In genomic region chr17:39576187-39576586, GRCh38 we compare ENCODE assay signal across 9 cellular contexts. TPM values are rescaled to one million over a fixed set of nuclear protein-coding genes. Genes with fewer than 3 reads are reported as not detected.
A peak's percentile ranks its signal among the peaks of the same experiment; 100 is the strongest.
DNase-seq lines count a peak whose midpoint lies in the region; ATAC-seq, FAIRE-seq and TF ChIP-seq lines count a peak whose summit lies in the region.
"Had no signal": no experiment of that assay in that cellular context is flagged by ENCODE, and none has a peak within 500 bp of the region (broad histone marks: within the 10 kb centered on the region; RNA-seq: fewer than 3 reads in every experiment).

No MANE protein-coding gene starts in this region.

- H3K79me2 ChIP-seq in GM23338 (replicated peaks; ENCODE audit: insufficient read depth) = no peaks in the 10 kb centered on the region
- H3K79me2 ChIP-seq in SK-N-SH (ENCODE audit: insufficient read depth) = no peaks in the 10 kb centered on the region

- H3K27ac Mint-ChIP-seq in CD14-positive monocyte (no peak overlapping the region), GM23338 (no peak overlapping the region)
- H3K27ac Mint-ChIP-seq: activated B cell treated with CpG ODN at 0.5 μM for 24 hours had no signal

- no peaks in the 10 kb centered on the region for H4K20me1 ChIP-seq in GM23338 (replicated peaks; ENCODE audit: insufficient read depth)
- no peaks in the 10 kb centered on the region for H4K20me1 ChIP-seq in SK-N-SH (ENCODE audit: insufficient read depth)

- no peak overlapping the region for H3K27ac ChIP-seq in GM23338 (ENCODE audit: low read depth)
- H3K27ac ChIP-seq in SK-N-SH (ENCODE audit: low read depth in 2 of 2, low read length in 1 of 2) = no peak overlapping the region

- no peak overlapping the region for H3K9ac ChIP-seq in SK-N-SH

- peaks cover 9% of the 10 kb centered on the region for H3K27me3 ChIP-seq in GM23338 (ENCODE audit: insufficient read depth)
- H3K27me3 ChIP-seq in SK-N-SH (ENCODE audit: insufficient read depth) = no peaks in the 10 kb centered on the region

- no peak for TF ChIP-seq EP300 in SK-N-SH (IDR thresholded peaks at IDR 0.05; ENCODE audit: borderline replicate concordance in 1 of 2, low read depth in 1 of 2, low read length in 1 of 2)

- TF ChIP-seq CTCF in CD14-positive monocyte (IDR thresholded peaks at IDR 0.05) (peak; percentile 54), GM23338 (conservative IDR thresholded peaks at IDR 0.05; ENCODE audit: low read depth in 2 of 2) (peak; percentile 66 to 73), SK-N-SH (IDR thresholded peaks at IDR 0.05) (peak; percentile 67)

- 17% methylated on average over 7 of the region's 7 CpGs for WGBS in SK-N-SH (ENCODE audit: low lambda C conversion rate)

- intact Hi-C loops in CD14-positive monocyte (cut with micrococcal nuclease) = no loop called here

- peak; percentile 56 for TF ChIP-seq RAD21 in SK-N-SH (IDR thresholded peaks at IDR 0.05; ENCODE audit: low read length)

- POLR2A ChIA-PET in SK-N-SH (lab: Yijun Ruan, JAX) = no interaction called here

- H3K9me3 Mint-ChIP-seq in CD14-positive monocyte (peaks cover 0 to 4% (median 3%) of the 10 kb centered on the region in 7 donors), GM23338 (no peaks in the 10 kb centered on the region)

- H3F3A ChIP-seq in GM23338 (replicated peaks; ENCODE audit: low read depth) (peaks cover 15% of the 10 kb centered on the region), SK-N-SH (replicated peaks; ENCODE audit: insufficient read depth) (peaks cover 7% of the 10 kb centered on the region)

- H2AFZ ChIP-seq in GM23338 = no peak overlapping the region
- no peak overlapping the region for H2AFZ ChIP-seq in SK-N-SH (ENCODE audit: low read depth)

- DNase-seq in CD14-positive monocyte (ENCODE audit: low spot score) (no peak), GM23338 (ENCODE audit: low spot score) (peak; percentile 83), SK-N-SH (peak; percentile 87), iPS-NIHi7 (ENCODE audit: extremely low spot score) (peak; percentile 67), DMS53 (lab: John Stamatoyannopoulos, UW) (no peak), H54 (ENCODE audit: insufficient read length, low spot score) (no peak)
- DNase-seq: activated B cell treated with CpG ODN at 0.5 μM for 24 hours had no signal

- H3K4me3 ChIP-seq in GM23338 (no peak overlapping the region), SK-N-SH (ENCODE audit: low read depth in 2 of 2, low read length in 1 of 2) (no peak overlapping the region)

- H3K36me3 Mint-ChIP-seq in CD14-positive monocyte (peaks cover 15 to 17% of the 10 kb centered on the region in 2 donors), GM23338 (ENCODE audit: low read depth) (peaks cover 3% of the 10 kb centered on the region; the same call in 1 of the 3 replicates)

- H3K36me3 ChIP-seq in GM23338 (ENCODE audit: insufficient read depth) (no peaks in the 10 kb centered on the region), SK-N-SH (replicated peaks in 1 of 2; ENCODE audit: control insufficient read depth in 1 of 2, insufficient read depth in 2 of 2, low read length in 1 of 2) (no peaks in the 10 kb centered on the region)

- H3K4me1 ChIP-seq in GM23338 (ENCODE audit: insufficient read depth) (peaks cover 38% of the 10 kb centered on the region), SK-N-SH (ENCODE audit: control insufficient read depth in 1 of 2, insufficient read depth in 2 of 2, low read depth in 1 of 2, low read length in 1 of 2) (peaks cover 0 to 8% of the 10 kb centered on the region in 2 experiments; a peak in 1 of 4 replicates)

- no peak for FAIRE-seq in H54 (lab: Jason Lieb, UNC)

- no peak overlapping the region for H3K4me2 ChIP-seq in GM23338
- no peak overlapping the region for H3K4me2 ChIP-seq in SK-N-SH

- TF ChIP-seq POLR2A in H54 (IDR thresholded peaks at IDR 0.05; ENCODE audit: low read depth, low read length) = no peak

- H3K9me3 ChIP-seq in SK-N-SH = no peaks in the 10 kb centered on the region

- H3K4me3 Mint-ChIP-seq in CD14-positive monocyte (no peak overlapping the region), GM23338 (no peak overlapping the region)
- H3K4me3 Mint-ChIP-seq: activated B cell treated with CpG ODN at 0.5 μM for 24 hours had no signal

- CTCF ChIA-PET in SK-N-SH (lab: Yijun Ruan, JAX) = interaction anchor here (0.6 to 10.3 kb wide), 37 partner anchors 10 to 707 kb away, joined by 3 to 93 read pairs (median 4); partner anchors contain the start of genes CDK12 and PNMT

- ATAC-seq in GM23338 (peak; percentile 29), HG03520 (IDR thresholded peaks at IDR 0.05; ENCODE audit: unreplicated experiment) (no peak), GM19395 (IDR thresholded peaks at IDR 0.05; ENCODE audit: unreplicated experiment) (no peak)

- H3K27me3 Mint-ChIP-seq in CD14-positive monocyte (ENCODE audit: low read depth in 3 of 3) = peaks cover 26 to 40% (median 27%) of the 10 kb centered on the region in 3 donors
- peaks cover 27% of the 10 kb centered on the region for H3K27me3 Mint-ChIP-seq in GM23338 (ENCODE audit: insufficient read depth, low read depth, poor library complexity)

- H3K4me1 Mint-ChIP-seq in CD14-positive monocyte = peaks cover 9% of the 10 kb centered on the region
- peaks cover 43% of the 10 kb centered on the region for H3K4me1 Mint-ChIP-seq in GM23338

- H3K9me2 ChIP-seq in GM23338 (ENCODE audit: insufficient read depth) (no peaks in the 10 kb centered on the region), SK-N-SH (no peaks in the 10 kb centered on the region)

TF ChIP-seq in GM23338, 12 proteins besides CTCF, POLR2A, EP300 and RAD21 (continues in another document):
- no peak for TF ChIP-seq EZH2phosphoT487 (IDR thresholded peaks at IDR 0.05; ENCODE audit: unreplicated experiment)
- no peak for TF ChIP-seq CREB1 (CRISPR knock-in tag; IDR thresholded peaks at IDR 0.05; ENCODE audit: low read depth)
- TF ChIP-seq NANOG (IDR thresholded peaks at IDR 0.05; ENCODE audit: borderline replicate concordance) = no peak

TF ChIP-seq in SK-N-SH, 30 proteins besides CTCF, POLR2A, EP300 and RAD21:
- TF ChIP-seq FOXM1 (IDR thresholded peaks at IDR 0.05; ENCODE audit: low read depth) (no peak), MXI1 (IDR thresholded peaks at IDR 0.05; ENCODE audit: low read depth, low read length) (peak; percentile 79; the same call in 1 of the 2 replicates), SMC3 (IDR thresholded peaks at IDR 0.05; ENCODE audit: low read depth, low read length) (peak; percentile 57), MAX (IDR thresholded peaks at IDR 0.05; ENCODE audit: low read depth) (no peak)

RNA-seq across cellular contexts. Expression of gene NEUROD2, which starts 31.5 kb away (rescaled TPM):
- polyA plus RNA-seq in CD14-positive monocyte = not detected
- total RNA-seq in GM23338 (2014; rRNA removed; shearing (Covaris generic)) = not detected in 2 replicates
- not detected in 2 replicates for polyA plus RNA-seq in GM23338 (2016; fragmentation: Nextera tagmentation; extraction: Ambion mirVana)
- not detected in 2 replicates for polyA plus RNA-seq in SK-N-SH (2012; rRNA removed)
- not detected in 2 replicates for polyA plus RNA-seq in SK-N-SH (2012; cell fraction: cytosol; rRNA removed)
- 0.04 TPM in 1 of 2 replicates, not detected in the other for polyA plus RNA-seq in SK-N-SH (2012; cell fraction: nucleus; rRNA removed)
- total RNA-seq: activated B cell treated with CpG ODN at 0.5 μM for 24 hours had no signal

RNA-seq across cellular contexts. Expression of gene PPP1R1B, which starts 50.6 kb away (rescaled TPM):
- not detected for polyA plus RNA-seq in CD14-positive monocyte
- total RNA-seq in GM23338 (2014; rRNA removed; shearing (Covaris generic)) = 1.5 and 3.4 TPM in 2 replicates
- 3.7 and 5.4 TPM in 2 replicates for polyA plus RNA-seq in GM23338 (2016; fragmentation: Nextera tagmentation; extraction: Ambion mirVana)
- 0.05 and 0.07 TPM in 2 replicates for polyA plus RNA-seq in SK-N-SH (2012; rRNA removed)
- polyA plus RNA-seq in SK-N-SH (2012; cell fraction: cytosol; rRNA removed) = 0.05 and 0.12 TPM in 2 replicates
- not detected in 2 replicates for polyA plus RNA-seq in SK-N-SH (2012; cell fraction: nucleus; rRNA removed)
- total RNA-seq: activated B cell treated with CpG ODN at 0.5 μM for 24 hours had no signal

Comparison
In these comparisons a context has a peak if more than half of its experiments do, and no peak if none do; other contexts are left out.
1. DNase-seq: peak in GM23338 (single experiment), SK-N-SH (single experiment) and iPS-NIHi7 (single experiment); none in CD14-positive monocyte (single experiment), DMS53 (single experiment) and H54 (single experiment).
2. Peak in every context shown above with its lines, with median percentiles within 50 percentile points of each other: CTCF ChIP-seq.